ENCODE assay signal across 10 cellular contexts in the genomic region with DNA sequence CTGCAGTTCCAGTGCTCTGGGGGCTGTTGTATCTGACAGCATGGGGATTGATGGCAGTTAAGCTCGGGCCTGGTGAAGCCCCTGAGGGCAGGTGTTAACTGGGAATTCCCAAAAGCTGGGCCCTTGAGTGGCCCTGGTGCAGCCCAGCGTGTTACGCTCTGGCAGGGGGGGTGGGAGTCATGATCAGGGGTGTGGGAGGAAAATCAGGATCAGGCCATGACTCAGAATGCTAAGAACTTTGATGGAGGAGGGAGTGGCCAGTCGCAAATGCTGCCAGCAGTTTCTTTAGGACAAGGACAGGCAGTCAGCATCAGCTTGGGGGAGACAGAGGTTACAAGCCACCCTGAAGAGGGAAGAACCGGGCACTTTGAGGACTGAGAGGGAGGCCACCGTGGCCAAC. TPM values are rescaled to one million over a fixed set of nuclear protein-coding genes. Genes with fewer than 3 reads are reported as not detected.
DNase-seq lines count a peak whose midpoint lies in the region; ATAC-seq and TF ChIP-seq lines count a peak whose summit lies in the region.
"Had no signal": no experiment of that assay in that cellular context is flagged by ENCODE, and none has a peak within 500 bp of the region (broad histone marks: within the 10 kb centered on the region; RNA-seq: fewer than 3 reads in every experiment).

No MANE protein-coding gene starts in this region.

- no peaks in the 10 kb centered on the region for H3K27me3 ChIP-seq in breast epithelium
- H3K27me3 ChIP-seq in kidney epithelial cell (ENCODE audit: control insufficient read depth, insufficient read depth, low read length) = no peaks in the 10 kb centered on the region
- H3K27me3 ChIP-seq in testis = no peaks in the 10 kb centered on the region

- CTCF ChIA-PET in MCF 10A (lab: Yijun Ruan, JAX) = no interaction called here

- H3K27ac ChIP-seq in breast epithelium (peak overlapping the region in 1 of 2 donors; percentile 32), testis (peak overlapping the region in 1 of 2 donors; percentile 76)

- H3K4me3 ChIP-seq in breast epithelium (no peak overlapping the region), kidney epithelial cell (ENCODE audit: low read depth, low read length) (no peak overlapping the region), testis (no peak overlapping the region)

- H3K9me3 Mint-ChIP-seq in MCF 10A (ENCODE audit: unreplicated experiment) (no peaks in the 10 kb centered on the region), brain (no peaks in the 10 kb centered on the region)
- no peaks in the 10 kb centered on the region for H3K9me3 Mint-ChIP-seq in activated T-cell treated with anti-CD3 and anti-CD28 coated beads, Interleukin-2, amount 50 U/mL, for 4 hours

- WGBS in testis, 2 donors = 43 to 50% methylated on average over 6 of the region's 6 CpGs

- H3K4me3 Mint-ChIP-seq in MCF 10A (ENCODE audit: unreplicated experiment) = no peak overlapping the region
- no peak overlapping the region for H3K4me3 Mint-ChIP-seq in brain
- no peak overlapping the region for H3K4me3 Mint-ChIP-seq in activated T-cell treated with anti-CD3 and anti-CD28 coated beads, Interleukin-2, amount 50 U/mL, for 4 hours

- no peak for ATAC-seq in GM21528 (IDR thresholded peaks at IDR 0.05; ENCODE audit: low FRiP score, unreplicated experiment)
- no peak for ATAC-seq in activated T-cell treated with anti-CD3 and anti-CD28 coated beads, Interleukin-2, amount 50 U/mL, for 4 hours

- H3K4me1 Mint-ChIP-seq in MCF 10A (ENCODE audit: insufficient read depth, unreplicated experiment) = peaks cover 7% of the 10 kb centered on the region
- peaks cover 6% of the 10 kb centered on the region for H3K4me1 Mint-ChIP-seq in brain
- H3K4me1 Mint-ChIP-seq in activated T-cell treated with anti-CD3 and anti-CD28 coated beads, Interleukin-2, amount 50 U/mL, for 4 hours (ENCODE audit: low read depth) = peaks cover 7% of the 10 kb centered on the region

- H3K4me1 ChIP-seq in breast epithelium = no peaks in the 10 kb centered on the region
- peaks cover 44% of the 10 kb centered on the region for H3K4me1 ChIP-seq in testis

- H3K36me3 Mint-ChIP-seq in MCF 10A (ENCODE audit: insufficient read depth, unreplicated experiment) (peaks cover 65% of the 10 kb centered on the region), brain (peaks cover 86% of the 10 kb centered on the region)
- peaks cover 35% of the 10 kb centered on the region for H3K36me3 Mint-ChIP-seq in activated T-cell treated with anti-CD3 and anti-CD28 coated beads, Interleukin-2, amount 50 U/mL, for 4 hours (ENCODE audit: insufficient read depth)

- TF ChIP-seq CTCF in MCF 10A (IDR thresholded peaks at IDR 0.05; ENCODE audit: unreplicated experiment) (no peak), breast epithelium (IDR thresholded peaks at IDR 0.05) (no peak), brain (conservative IDR thresholded peaks at IDR 0.05) (no peak), kidney epithelial cell (IDR thresholded peaks at IDR 0.05; ENCODE audit: insufficient read depth, low read length, poor library complexity, severe bottlenecking) (no peak), testis (IDR thresholded peaks at IDR 0.05) (no peak)

- H3K36me3 ChIP-seq in breast epithelium (no peaks in the 10 kb centered on the region), kidney epithelial cell (ENCODE audit: control insufficient read depth, insufficient read depth, low read length) (no peaks in the 10 kb centered on the region), testis (ENCODE audit: low read depth, missing control alignments) (no peaks in the 10 kb centered on the region)

- POLR2A ChIA-PET in MCF 10A (lab: Yijun Ruan, JAX) = interaction anchor here (0.7 to 1.2 kb wide), 2 partner anchors 20 to 83 kb away, joined by 3 to 5 read pairs; a partner anchor contains a TSS

- H3K9me3 ChIP-seq in breast epithelium = no peaks in the 10 kb centered on the region
- H3K9me3 ChIP-seq in testis = no peaks in the 10 kb centered on the region

- no peaks in the 10 kb centered on the region for H3K27me3 Mint-ChIP-seq in MCF 10A (ENCODE audit: insufficient read depth, unreplicated experiment)
- no peaks in the 10 kb centered on the region for H3K27me3 Mint-ChIP-seq in brain
- no peaks in the 10 kb centered on the region for H3K27me3 Mint-ChIP-seq in activated T-cell treated with anti-CD3 and anti-CD28 coated beads, Interleukin-2, amount 50 U/mL, for 4 hours (ENCODE audit: low read depth)

- H3K27ac Mint-ChIP-seq in MCF 10A (ENCODE audit: low read depth, unreplicated experiment) = peak overlapping the region; percentile 16
- H3K27ac Mint-ChIP-seq in brain = peak overlapping the region in 4 of 5 experiments; percentile 11 to 82 (median 66)

- BruUV-seq in MCF 10A (replicated peaks; lab: Mats Ljungman, UMichigan) = no TSS peak

- TF ChIP-seq POLR2A in breast epithelium (IDR thresholded peaks at IDR 0.05) (no peak), testis (IDR thresholded peaks at IDR 0.05) (no peak)

- DNase-seq in MCF 10A (ENCODE audit: unreplicated experiment) (peak; percentile 21), breast epithelium (ENCODE audit: low spot score in 2 of 2) (no peak), kidney epithelial cell (ENCODE audit: low read depth) (peak; percentile 34), testis (peak; percentile 77), NOMO-1 treated with dmso at 0.1 percent for 144 hours (lab: John Stamatoyannopoulos, UW; ENCODE audit: unreplicated experiment) (no peak)
- DNase-seq in activated T-cell treated with anti-CD3 and anti-CD28 coated beads, Interleukin-2, amount 50 U/mL, for 4 hours = no peak
- DNase-seq: ACHN, NCI-H82 had no signal

- intact Hi-C loops in MCF 10A (cut with micrococcal nuclease) (no loop called here), breast epithelium (cut with DNase I; ENCODE audit: low total_unique reads) (no loop called here), testis (cut with DNase I; ENCODE audit: low total_unique reads) (no loop called here)

RNA-seq across cellular contexts. Expression of a gene that starts 19.6 kb away (rescaled TPM):
- total RNA-seq in MCF 10A (2022) = 70.5 and 80.0 TPM in 2 replicates
- 10 to 100 TPM; 42.1 to 71.0 (median 59.3) TPM for total RNA-seq in breast epithelium
- polyA plus RNA-seq in brain (ENCODE audit: insufficient read depth, low read depth, low replicate concordance) = 106 TPM
- 98.9 and 111 TPM in 2 replicates for total RNA-seq in kidney epithelial cell
- total RNA-seq in testis = 100 to 1,000 TPM; 301 to 358 TPM
- polyA plus RNA-seq in testis (ENCODE audit: insufficient read depth, low read depth, low replicate concordance) = 226 TPM
- 10 to 100 TPM; 63.6 to 73.6 (median 71.5) TPM for total RNA-seq in activated T-cell treated with anti-CD3 and anti-CD28 coated beads, Interleukin-2, amount 50 U/mL, for 4 hours

RNA-seq across cellular contexts. Expression of a gene that starts 23.3 kb away (rescaled TPM):
- total RNA-seq in MCF 10A (2022) = not detected in 2 replicates
- under 1 TPM in 2 of 3 donors, not detected in 1; 0.33 to 0.96 TPM for total RNA-seq in breast epithelium
- not detected for polyA plus RNA-seq in brain (ENCODE audit: insufficient read depth, low read depth, low replicate concordance)
- total RNA-seq in kidney epithelial cell = not detected in 2 replicates
- total RNA-seq in testis = 100 to 1,000 TPM in 1 of 2 donors, 10 to 100 TPM in 1; 65.3 to 101 TPM
- 137 TPM for polyA plus RNA-seq in testis (ENCODE audit: insufficient read depth, low read depth, low replicate concordance)
- 1 to 10 TPM in 1 of 3 donors, under 1 TPM in 1, not detected in 1; 0.40 to 1.2 TPM for total RNA-seq in activated T-cell treated with anti-CD3 and anti-CD28 coated beads, Interleukin-2, amount 50 U/mL, for 4 hours

RNA-seq across cellular contexts. Expression of a gene that starts 26.7 kb away (rescaled TPM):
- total RNA-seq in MCF 10A (2022) = 10.9 and 19.0 TPM in 2 replicates
- 10 to 100 TPM; 13.0 to 27.4 (median 18.7) TPM for total RNA-seq in breast epithelium
- polyA plus RNA-seq in brain (ENCODE audit: insufficient read depth, low read depth, low replicate concordance) = 89.3 TPM
- total RNA-seq in kidney epithelial cell = 13.2 and 14.8 TPM in 2 replicates
- total RNA-seq in testis = 100 to 1,000 TPM in 1 of 2 donors, 10 to 100 TPM in 1; 56.0 to 101 TPM
- 98.0 TPM for polyA plus RNA-seq in testis (ENCODE audit: insufficient read depth, low read depth, low replicate concordance)
- 10 to 100 TPM; 15.6 to 19.9 (median 18.5) TPM for total RNA-seq in activated T-cell treated with anti-CD3 and anti-CD28 coated beads, Interleukin-2, amount 50 U/mL, for 4 hours

RNA-seq across cellular contexts. Expression of a gene that starts 31.7 kb away (rescaled TPM):
- total RNA-seq in MCF 10A (2022) (39.9 and 43.2 TPM in 2 replicates), breast epithelium (10 to 100 TPM; 16.3 to 27.5 (median 20.6) TPM), kidney epithelial cell (31.6 and 34.5 TPM in 2 replicates), testis (100 to 1,000 TPM; 244 to 246 TPM)
- polyA plus RNA-seq in brain (ENCODE audit: insufficient read depth, low read depth, low replicate concordance) (96.6 TPM), testis (ENCODE audit: insufficient read depth, low read depth, low replicate concordance) (156 TPM)
- total RNA-seq in activated T-cell treated with anti-CD3 and anti-CD28 coated beads, Interleukin-2, amount 50 U/mL, for 4 hours = 10 to 100 TPM; 44.1 to 51.0 (median 47.2) TPM

Comparison
In these comparisons a context has a peak if more than half of its experiments do, and no peak if none do; other contexts are left out.
1. DNase-seq: peak in MCF 10A (single experiment), kidney epithelial cell (single experiment) and testis (single experiment); none in breast epithelium (0 of 2), activated T-cell treated with anti-CD3 and anti-CD28 coated beads, Interleukin-2, amount 50 U/mL, for 4 hours (single experiment) and NOMO-1 treated with dmso at 0.1 percent for 144 hours (single experiment).
2. RNA of a gene that starts 23.3 kb away (total RNA-seq): 65.3 to 101 TPM in testis; 0.40 to 1.2 TPM in activated T-cell treated with anti-CD3 and anti-CD28 coated beads, Interleukin-2, amount 50 U/mL, for 4 hours, 0.33 to 0.96 TPM in breast epithelium, not detected in MCF 10A and not detected in kidney epithelial cell; every median in the first group is over 10 times any median in the second.